28 cellular contexts compared by ENCODE assay signal in the genomic region with DNA sequence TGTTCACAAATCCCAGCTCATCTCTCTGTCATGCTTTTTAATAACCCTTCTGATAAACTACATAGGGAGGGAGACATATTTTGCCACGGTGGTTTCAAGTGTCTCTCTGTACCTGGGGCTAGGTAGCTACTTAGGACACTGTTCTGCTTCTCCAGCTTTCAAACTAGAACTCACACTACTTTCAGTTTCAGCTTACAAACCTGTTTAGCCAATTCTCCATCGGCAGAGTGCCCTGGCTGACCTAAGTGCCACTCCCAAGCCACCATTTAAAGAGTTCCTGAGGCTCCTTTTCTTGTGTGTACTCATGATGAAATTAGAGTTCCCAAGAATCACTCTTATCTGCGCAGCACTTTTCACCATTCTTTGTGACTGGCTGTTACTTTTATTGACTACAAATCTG.
A peak's percentile ranks its signal among the peaks of the same experiment; 100 is the strongest.
DNase-seq lines count a peak whose midpoint lies in the region; ATAC-seq and TF ChIP-seq lines count a peak whose summit lies in the region.
"Had no signal": no experiment of that assay in that cellular context is flagged by ENCODE, and none has a peak within 500 bp of the region (broad histone marks: within the 10 kb centered on the region; RNA-seq: fewer than 3 reads in every experiment).

No MANE protein-coding gene starts in this region.

- no peak overlapping the region for H3K27ac Mint-ChIP-seq in effector memory CD8-positive, alpha-beta T cell
- H3K27ac Mint-ChIP-seq: activated CD4-positive, alpha-beta T cell treated with anti-CD3 and anti-CD28 coated beads, Interleukin-2, amount 10 ng/mL, durations not matched to agents 24 days and 14 days; activated naive CD8-positive, alpha-beta T cell treated with anti-CD3 and anti-CD28 coated beads, Interleukin-2, amount 10 ng/mL, durations not matched to agents 7 days and 5 days; CD8-positive, alpha-beta memory T cell; natural killer cell had no signal

- ATAC-seq in RWPE2 (ENCODE audit: low read depth) (peak; percentile 12; the same call in 1 of the 3 replicates), lower lobe of right lung (peak; percentile 75 to 85)
- no peak for ATAC-seq in effector memory CD8-positive, alpha-beta T cell (replicated peaks)
- ATAC-seq: gastroesophageal sphincter, natural killer cell had no signal

- H3K9me3 Mint-ChIP-seq in effector memory CD8-positive, alpha-beta T cell, result no peaks in the 10 kb centered on the region
- H3K9me3 Mint-ChIP-seq: activated CD4-positive, alpha-beta T cell treated with anti-CD3 and anti-CD28 coated beads, Interleukin-2, amount 10 ng/mL, durations not matched to agents 24 days and 14 days had no signal

- H3K36me3 ChIP-seq in RWPE2 (ENCODE audit: low read depth) (no peaks in the 10 kb centered on the region), lower lobe of right lung (no peaks in the 10 kb centered on the region)
- H3K36me3 ChIP-seq: BE2C, gastroesophageal sphincter, stomach, tibial nerve had no signal

- no peaks in the 10 kb centered on the region for H3K4me1 ChIP-seq in RWPE2 (ENCODE audit: insufficient read depth, poor library complexity, severe bottlenecking)
- no peaks in the 10 kb centered on the region for H3K4me1 ChIP-seq in lower lobe of right lung
- H3K4me1 ChIP-seq: BE2C, gastroesophageal sphincter, stomach, tibial nerve had no signal

- H3K4me3 ChIP-seq in RWPE2 (ENCODE audit: severe bottlenecking) (no peak overlapping the region), lower lobe of right lung (no peak overlapping the region)
- H3K4me3 ChIP-seq: gastroesophageal sphincter, skin epidermis, stomach, tibial nerve had no signal

- H3K4me3 Mint-ChIP-seq in effector memory CD8-positive, alpha-beta T cell, result no peak overlapping the region
- H3K4me3 Mint-ChIP-seq: activated CD4-positive, alpha-beta T cell treated with anti-CD3 and anti-CD28 coated beads, Interleukin-2, amount 10 ng/mL, durations not matched to agents 24 days and 14 days; activated naive CD8-positive, alpha-beta T cell treated with anti-CD3 and anti-CD28 coated beads, Interleukin-2, amount 10 ng/mL, durations not matched to agents 7 days and 5 days; CD8-positive, alpha-beta memory T cell; natural killer cell had no signal

- no peaks in the 10 kb centered on the region for H3K36me3 Mint-ChIP-seq in effector memory CD8-positive, alpha-beta T cell (ENCODE audit: insufficient read depth)
- H3K36me3 Mint-ChIP-seq: activated naive CD8-positive, alpha-beta T cell treated with anti-CD3 and anti-CD28 coated beads, Interleukin-2, amount 10 ng/mL, durations not matched to agents 7 days and 5 days; CD8-positive, alpha-beta memory T cell; natural killer cell had no signal

- H3K27me3 ChIP-seq in RWPE2 (ENCODE audit: insufficient read depth, poor library complexity, severe bottlenecking), result no peaks in the 10 kb centered on the region
- H3K27me3 ChIP-seq in lower lobe of right lung (ENCODE audit: low read depth), result no peaks in the 10 kb centered on the region
- H3K27me3 ChIP-seq: BE2C, gastroesophageal sphincter, stomach, tibial nerve had no signal

- H3K9me3 ChIP-seq in RWPE2 (ENCODE audit: severe bottlenecking), result no peaks in the 10 kb centered on the region
- H3K9me3 ChIP-seq in lower lobe of right lung, result no peaks in the 10 kb centered on the region
- H3K9me3 ChIP-seq: BE2C, gastroesophageal sphincter, stomach, tibial nerve had no signal

- DNase-seq in ACHN, result peak; percentile 27
- DNase-seq in HPDE6-E6E7 (ENCODE audit: extremely low spot score), result peak; percentile 34
- DNase-seq in RWPE2 (ENCODE audit: low spot score), result no peak
- peak; percentile 39 for DNase-seq in lower lobe of right lung
- no peak for DNase-seq in NCI-H345 treated with DMSO at 0.1 percent for 48 hours (lab: John Stamatoyannopoulos, UW; ENCODE audit: unreplicated experiment)
- no peak for DNase-seq in effector memory CD8-positive, alpha-beta T cell
- no peak for DNase-seq in SHP77 treated with DMSO at 0.1 percent for 48 hours (lab: John Stamatoyannopoulos, UW)
- no peak for DNase-seq in kidney glomerular epithelial cell (lab: John Stamatoyannopoulos, UW)
- DNase-seq: activated CD4-positive, alpha-beta T cell treated with anti-CD3 and anti-CD28 coated beads, Interleukin-2, amount 10 ng/mL, durations not matched to agents 24 days and 14 days; activated effector memory CD4-positive, alpha-beta T cell treated with anti-CD3 and anti-CD28 coated beads, Interleukin-2, amount 50 U/mL, for 16 hours; activated naive CD8-positive, alpha-beta T cell treated with anti-CD3 and anti-CD28 coated beads, Interleukin-2, amount 10 ng/mL, durations not matched to agents 7 days and 5 days; activated T-cell treated with anti-CD3 and anti-CD28 coated beads, Interleukin-2, amount 50 U/mL, for 1 hour; BE2C; CD8-positive, alpha-beta memory T cell; dermis blood vessel endothelial cell; GDM1; HCEC 1CT; islet precursor cell; KG1; MV-4-11; natural killer cell; NCI-H2171; NCI-H526; stomach; T-helper 9 cell had no signal

- intact Hi-C loops in lower lobe of right lung (cut with DNase I), result no loop called here

- no peaks in the 10 kb centered on the region for H3K4me1 Mint-ChIP-seq in effector memory CD8-positive, alpha-beta T cell (ENCODE audit: low read depth in 2 of 2)
- H3K4me1 Mint-ChIP-seq: activated CD4-positive, alpha-beta T cell treated with anti-CD3 and anti-CD28 coated beads, Interleukin-2, amount 10 ng/mL, durations not matched to agents 24 days and 14 days; activated naive CD8-positive, alpha-beta T cell treated with anti-CD3 and anti-CD28 coated beads, Interleukin-2, amount 10 ng/mL, durations not matched to agents 7 days and 5 days; CD8-positive, alpha-beta memory T cell; natural killer cell had no signal

- in situ Hi-C loops in ACHN (cut with HindIII; ENCODE audit: low pct_ligation_motif_present, low pct_unique_long_range_greater_than_20kb, low sequenced_read_pairs), result no loop called here

- H3K27ac ChIP-seq in RWPE2 (ENCODE audit: poor library complexity, severe bottlenecking) (no peak overlapping the region), lower lobe of right lung (no peak overlapping the region)
- H3K27ac ChIP-seq: gastroesophageal sphincter, skin epidermis, stomach, tibial nerve had no signal

- no peaks in the 10 kb centered on the region for H3K27me3 Mint-ChIP-seq in effector memory CD8-positive, alpha-beta T cell
- H3K27me3 Mint-ChIP-seq: activated CD4-positive, alpha-beta T cell treated with anti-CD3 and anti-CD28 coated beads, Interleukin-2, amount 10 ng/mL, durations not matched to agents 24 days and 14 days; activated naive CD8-positive, alpha-beta T cell treated with anti-CD3 and anti-CD28 coated beads, Interleukin-2, amount 10 ng/mL, durations not matched to agents 7 days and 5 days; CD8-positive, alpha-beta memory T cell had no signal

- no peak for TF ChIP-seq CTCF in RWPE2 (IDR thresholded peaks at IDR 0.05; ENCODE audit: poor library complexity, severe bottlenecking)
- no peak for TF ChIP-seq CTCF in lower lobe of right lung (IDR thresholded peaks at IDR 0.05)

Comparison
In these comparisons a context has a peak if more than half of its experiments do, and no peak if none do; other contexts are left out.
1. DNase-seq: peak in ACHN (single experiment), HPDE6-E6E7 (single experiment) and lower lobe of right lung (single experiment); none in RWPE2 (single experiment), NCI-H345 treated with DMSO at 0.1 percent for 48 hours (single experiment), effector memory CD8-positive, alpha-beta T cell (0 of 3), SHP77 treated with DMSO at 0.1 percent for 48 hours (single experiment) and kidney glomerular epithelial cell (single experiment).